Comparison of ENCODE assay signal across 1 cellular context in genomic region chr4:169567916-169568315, GRCh38.
TF ChIP-seq lines count a peak whose summit lies in the region.

No MANE protein-coding gene starts in this region.

TF ChIP-seq in IMR-90, 13 proteins besides CTCF, POLR2A, EP300 and RAD21 (continued from another document):
- TF ChIP-seq USF2 (IDR thresholded peaks at IDR 0.05; ENCODE audit: low read depth, low read length) (no peak), SMC3 (IDR thresholded peaks at IDR 0.05; ENCODE audit: low read depth, low read length) (no peak), NFE2L2 (IDR thresholded peaks at IDR 0.05; ENCODE audit: low read depth, low read length) (no peak)
